7 cellular contexts compared by ENCODE assay signal in the genomic region with DNA sequence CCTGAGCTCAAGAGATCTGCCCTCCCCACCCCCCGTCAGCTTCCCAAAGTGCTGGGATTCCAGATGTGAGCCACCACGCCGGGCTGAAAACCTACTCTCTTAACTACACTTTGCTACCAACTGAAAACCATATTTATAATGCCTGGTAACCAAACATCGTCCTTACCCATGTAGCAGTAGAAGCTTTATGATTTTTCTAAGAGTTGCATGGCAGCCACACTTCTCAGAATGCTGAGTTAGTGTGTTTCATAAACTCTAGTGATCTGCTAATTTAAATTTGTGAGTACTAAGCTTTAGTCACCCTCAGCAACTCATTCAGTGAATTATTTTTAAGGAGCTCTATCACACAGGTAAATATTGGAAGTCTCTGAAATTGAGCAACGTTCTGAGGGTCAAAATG.
"Had no signal": no experiment of that assay in that cellular context is flagged by ENCODE, and none has a peak within 500 bp of the region (broad histone marks: within the 10 kb centered on the region; RNA-seq: fewer than 3 reads in every experiment).

No MANE protein-coding gene starts in this region.

- DNase-seq: H7, HFFc6, IMR-90 had no signal

- H3K9me3 Mint-ChIP-seq: HFFc6 had no signal

- H3K4me3 ChIP-seq: GM23338, HAP-1, K562 had no signal

- H2AFZ ChIP-seq: GM23338 had no signal

- FAIRE-seq: HTR-8/SVneo, K562 had no signal

- H3K4me2 ChIP-seq: GM23338 had no signal

- H3K36me3 ChIP-seq: HAP-1 had no signal

- H3K4me1 ChIP-seq: HAP-1 had no signal

- H3K9me3 ChIP-seq: HAP-1 had no signal

- H3K4me3 Mint-ChIP-seq: GM23338, HFFc6 had no signal

- H3K27ac Mint-ChIP-seq: GM23338, HFFc6 had no signal
